ENCODE assay signal across 20 cellular contexts in genomic region chr11:126135182-126136176, GRCh38.
DNase-seq lines count a peak whose midpoint lies in the region; ATAC-seq and TF ChIP-seq lines count a peak whose summit lies in the region.
"Had no signal": no experiment of that assay in that cellular context is flagged by ENCODE, and none has a peak within 500 bp of the region (broad histone marks: within the 10 kb centered on the region; RNA-seq: fewer than 3 reads in every experiment).

No MANE protein-coding gene starts in this region.

- H2AFZ ChIP-seq in neuronal stem cell (ENCODE audit: low read length), result no peak overlapping the region

- no peak overlapping the region for H3K4ac ChIP-seq in neuronal stem cell (ENCODE audit: low read length)

- no peak overlapping the region for H2AK5ac ChIP-seq in neuronal stem cell (ENCODE audit: low read depth, low read length)

- no peaks in the 10 kb centered on the region for H3K79me1 ChIP-seq in neuronal stem cell (ENCODE audit: low read depth, low read length)

- TF ChIP-seq CTCF in left ventricle myocardium inferior (IDR thresholded peaks at IDR 0.05; ENCODE audit: borderline replicate concordance) (no peak), nephron (IDR thresholded peaks at IDR 0.05; ENCODE audit: unreplicated experiment in 3 of 3) (no peak), vagina (IDR thresholded peaks at IDR 0.05) (no peak)

- H3K4me2 ChIP-seq in neuronal stem cell (ENCODE audit: insufficient read depth, low read length, poor library complexity, severe bottlenecking), result no peak overlapping the region

- H3K36me3 Mint-ChIP-seq in nephron (ENCODE audit: low read depth), result no peaks in the 10 kb centered on the region
- H3K36me3 Mint-ChIP-seq: CD4-positive, alpha-beta memory T cell had no signal

- H3K18ac ChIP-seq in neuronal stem cell (ENCODE audit: low read length), result no peak overlapping the region

- H3K9me3 Mint-ChIP-seq in nephron, result no peaks in the 10 kb centered on the region
- H3K9me3 Mint-ChIP-seq: activated T-helper 2 cell treated with anti-CD3 and anti-CD28 coated beads, Interferon-gamma antibody, Interleukin-2, Interleukin-4, amounts not matched to agents 10 μg/mL and 5 μg/mL and 100 μg/mL, durations not matched to agents 14 hours and 24 hours and 36 hours; CD4-positive, alpha-beta memory T cell had no signal

- H2BK5ac ChIP-seq in neuronal stem cell (ENCODE audit: low read length), result no peak overlapping the region

- no peak overlapping the region for H3K4me3 ChIP-seq in left ventricle myocardium inferior
- H3K4me3 ChIP-seq in vagina, result no peak overlapping the region
- H3K4me3 ChIP-seq in neuronal stem cell (ENCODE audit: low read length in 2 of 2), result no peak overlapping the region
- H3K4me3 ChIP-seq: adrenal gland, tibial nerve had no signal

- H3K27ac ChIP-seq in left ventricle myocardium inferior (replicated peaks) (peak overlapping the region; percentile 50), vagina (peak overlapping the region; percentile 54), neuronal stem cell (replicated peaks; ENCODE audit: low read length) (no peak overlapping the region)
- H3K27ac ChIP-seq: adrenal gland had no signal

- no peak overlapping the region for H3K23ac ChIP-seq in neuronal stem cell (ENCODE audit: low read depth, low read length, poor library complexity)

- peak overlapping the region in 2 of 3 experiments; percentile 16 to 34 for H3K4me3 Mint-ChIP-seq in nephron
- H3K4me3 Mint-ChIP-seq: CD4-positive, alpha-beta memory T cell had no signal

- no peak overlapping the region for H4K91ac ChIP-seq in neuronal stem cell (ENCODE audit: low read depth, low read length, poor library complexity)

- H2BK120ac ChIP-seq in neuronal stem cell (ENCODE audit: low read depth, low read length), result no peak overlapping the region

- intact Hi-C loops in left ventricle myocardium inferior (cut with micrococcal nuclease), result no loop called here
- intact Hi-C loops in Right ventricle myocardium inferior (cut with DNase I), result no loop called here
- intact Hi-C loops in vagina (cut with DNase I), result no loop called here

- ATAC-seq in Right ventricle myocardium inferior (no peak), GM21786 (IDR thresholded peaks at IDR 0.05; ENCODE audit: unreplicated experiment) (no peak)

- TF ChIP-seq POLR2A in vagina (IDR thresholded peaks at IDR 0.05), result no peak

- H3K36me3 ChIP-seq in left ventricle myocardium inferior, result no peaks in the 10 kb centered on the region
- H3K36me3 ChIP-seq in vagina, result no peaks in the 10 kb centered on the region
- no peaks in the 10 kb centered on the region for H3K36me3 ChIP-seq in neuronal stem cell (replicated peaks in 1 of 2; ENCODE audit: control insufficient read depth in 2 of 2, insufficient read depth in 2 of 2, low read length in 2 of 2)
- H3K36me3 ChIP-seq: adrenal gland, tibial nerve had no signal

- H3K14ac ChIP-seq in neuronal stem cell (ENCODE audit: low read length), result no peak overlapping the region

- H4K8ac ChIP-seq in neuronal stem cell (ENCODE audit: low read depth, low read length), result no peak overlapping the region

- peak overlapping the region; percentile 90 to 97 (median 96) for H3K27ac Mint-ChIP-seq in nephron
- H3K27ac Mint-ChIP-seq: activated T-helper 2 cell treated with anti-CD3 and anti-CD28 coated beads, Interferon-gamma antibody, Interleukin-2, Interleukin-4, amounts not matched to agents 10 μg/mL and 5 μg/mL and 100 μg/mL, durations not matched to agents 14 hours and 24 hours and 36 hours; CD4-positive, alpha-beta memory T cell had no signal

- WGBS in neuronal stem cell (ENCODE audit: extremely low coverage in 2 of 2, insufficient read length in 2 of 2, insufficient replicate concordance in 1 of 2), 2 donors, result no CpG with 5 or more reads among the region's 20 CpGs

- no peaks in the 10 kb centered on the region for H3K27me3 Mint-ChIP-seq in nephron (ENCODE audit: low read depth)

- H2BK15ac ChIP-seq in neuronal stem cell (ENCODE audit: low read length), result no peak overlapping the region

- peaks cover 63% of the 10 kb centered on the region for H3K4me1 ChIP-seq in left ventricle myocardium inferior
- peaks cover 49% of the 10 kb centered on the region for H3K4me1 ChIP-seq in vagina
- peaks cover 0 to 18% of the 10 kb centered on the region in 2 donors for H3K4me1 ChIP-seq in neuronal stem cell (ENCODE audit: control insufficient read depth in 2 of 2, insufficient read depth in 1 of 2, low read depth in 1 of 2, low read length in 2 of 2)

- DNase-seq in left ventricle myocardium inferior, result no peak
- DNase-seq in Right ventricle myocardium inferior (ENCODE audit: missing footprints), result no peak
- peak; percentile 35 for DNase-seq in dermis blood vessel endothelial cell
- DNase-seq in vagina (ENCODE audit: extremely low spot score in 2 of 2), result no peak
- no peak for DNase-seq in neuronal stem cell (ENCODE audit: low spot score)
- no peak for DNase-seq in stimulated activated CD4-positive, alpha-beta T cell treated with anti-CD3 and anti-CD28 coated beads, Interleukin-2, amount 100 ng/mL, for 24 hours
- DNase-seq: activated CD4-positive, CD25-positive, alpha-beta regulatory T cell treated with anti-CD3 and anti-CD28 coated beads, Interleukin-2, amount 50 U/mL, for 72 hours; caudate nucleus; CD4-positive, alpha-beta memory T cell; effector CD4-positive, alpha-beta T cell; hippocampal formation; kidney; NCI-H2081 treated with DMSO at 0.1 percent for 48 hours; NCI-H524; occipital lobe had no signal

- no peak overlapping the region for H2BK12ac ChIP-seq in neuronal stem cell (ENCODE audit: low read length)

- H3K27me3 ChIP-seq in left ventricle myocardium inferior (ENCODE audit: low read depth), result peaks cover 15% of the 10 kb centered on the region
- no peaks in the 10 kb centered on the region for H3K27me3 ChIP-seq in vagina
- peaks cover 0 to 95% (median 0%) of the 10 kb centered on the region in 3 experiments for H3K27me3 ChIP-seq in neuronal stem cell (ENCODE audit: control insufficient read depth in 3 of 3, insufficient read depth in 3 of 3, low read depth in 1 of 3, low read length in 3 of 3)
- H3K27me3 ChIP-seq: tibial nerve had no signal

- H3K4me1 Mint-ChIP-seq in nephron, result peaks cover 92% of the 10 kb centered on the region
- H3K4me1 Mint-ChIP-seq: CD4-positive, alpha-beta memory T cell had no signal

- H3K9me3 ChIP-seq in left ventricle myocardium inferior (replicated peaks), result no peaks in the 10 kb centered on the region
- no peaks in the 10 kb centered on the region for H3K9me3 ChIP-seq in vagina
- peaks cover 0 to 10% of the 10 kb centered on the region in 2 donors for H3K9me3 ChIP-seq in neuronal stem cell (replicated peaks in 1 of 2; ENCODE audit: control insufficient read depth in 2 of 2, insufficient read depth in 1 of 2, low read depth in 1 of 2, low read length in 2 of 2)
- H3K9me3 ChIP-seq: adrenal gland, tibial nerve had no signal

- no peak overlapping the region for H3K9ac ChIP-seq in neuronal stem cell (ENCODE audit: low read depth, low read length, poor library complexity)
